29 cellular contexts compared by ENCODE assay signal in genomic region chr16:625402-626173, GRCh38. TPM values are rescaled to one million over a fixed set of nuclear protein-coding genes. Genes with fewer than 3 reads are reported as not detected.
DNase-seq lines count a peak whose midpoint lies in the region; ATAC-seq and TF ChIP-seq lines count a peak whose summit lies in the region.
"Had no signal": no experiment of that assay in that cellular context is flagged by ENCODE, and none has a peak within 500 bp of the region (broad histone marks: within the 10 kb centered on the region; RNA-seq: fewer than 3 reads in every experiment).

No MANE protein-coding gene starts in this region.

- ATAC-seq in WTC11: no peak
- ATAC-seq in HG02884 (IDR thresholded peaks at IDR 0.05; ENCODE audit: unreplicated experiment): no peak
- no peak for ATAC-seq in HG03139 (IDR thresholded peaks at IDR 0.05; ENCODE audit: unreplicated experiment)
- ATAC-seq: activated naive CD4-positive, alpha-beta T cell treated with anti-CD3 and anti-CD28 coated beads, Interleukin-2, amount 50 U/mL, for 72 hours; left cardiac atrium; natural killer cell treated with Interleukin-12 subunit alpha and Interleukin-12 subunit beta and Interleukin-15 and Interleukin-18, amount 100 ng/mL, for 72 hours; upper lobe of right lung had no signal

- H3K9me3 Mint-ChIP-seq in WTC11: no peaks in the 10 kb centered on the region
- H3K9me3 Mint-ChIP-seq in osteocyte (ENCODE audit: unreplicated experiment): no peaks in the 10 kb centered on the region
- H3K9me3 Mint-ChIP-seq: activated naive CD4-positive, alpha-beta T cell treated with anti-CD3 and anti-CD28 coated beads, Interleukin-2, amount 50 U/mL, for 72 hours; immature natural killer cell; natural killer cell treated with Interleukin-12 subunit alpha and Interleukin-12 subunit beta and Interleukin-15 and Interleukin-18, amount 100 ng/mL, for 72 hours had no signal

- H3K36me3 ChIP-seq in HEK293 (ENCODE audit: control insufficient read depth in 2 of 2, insufficient read depth in 1 of 2, low read length in 2 of 2): no peaks in the 10 kb centered on the region

- H3K4me1 Mint-ChIP-seq in WTC11 (peaks cover 42% of the 10 kb centered on the region), osteocyte (ENCODE audit: unreplicated experiment) (peaks cover 38% of the 10 kb centered on the region)

- POLR2A ChIA-PET in HEK293 (lab: Yijun Ruan, JAX): interaction anchor here (1.4 kb wide), 1 partner anchor 11 kb away, joined by 5 read pairs; the partner anchor contains the start of gene METTL26
- POLR2A ChIA-PET in WTC11 (lab: Charles Lee): no interaction called here

- TF ChIP-seq CTCF in HEK293 (tag by site-specific recombination; IDR thresholded peaks at IDR 0.05) (no peak), WTC11 (IDR thresholded peaks at IDR 0.05) (no peak), osteocyte (IDR thresholded peaks at IDR 0.05) (no peak)

- 0 out of 2 replicates have a peak overlapping the region, but pooled peaks have one; percentile 65 for H3K27ac Mint-ChIP-seq in WTC11
- H3K27ac Mint-ChIP-seq in osteocyte (ENCODE audit: unreplicated experiment): peak overlapping the region; percentile 14
- H3K27ac Mint-ChIP-seq: immature natural killer cell; natural killer cell treated with Interleukin-12 subunit alpha and Interleukin-12 subunit beta and Interleukin-15 and Interleukin-18, amount 100 ng/mL, for 72 hours had no signal

- DNase-seq in WTC11 (ENCODE audit: low spot score) (no peak), osteocyte (ENCODE audit: extremely low spot score, unreplicated experiment) (no peak), NCI-H2227 treated with DMSO at 0.1 percent for 48 hours (lab: John Stamatoyannopoulos, UW) (no peak)
- DNase-seq: activated CD4-positive, alpha-beta T cell treated with anti-CD3 and anti-CD28 coated beads for 4 hours; activated effector memory CD4-positive, alpha-beta T cell treated with Interleukin-2 at 50 U/mL for 16 hours; amygdala; Caco-2; effector CD4-positive, alpha-beta T cell; immature natural killer cell; left cardiac atrium; NCI-H1048; NCI-H1694; NCI-H446; NCI-H82; Peyer's patch; small intestine; stimulated activated naive CD4-positive, alpha-beta T cell; T1000; upper lobe of right lung had no signal

- H3K4me1 ChIP-seq in HEK293 (ENCODE audit: control insufficient read depth, insufficient read depth, low read length): no peaks in the 10 kb centered on the region; the same call in 1 of the 2 replicates
- H3K4me1 ChIP-seq: Caco-2, HAP-1 had no signal

- H3K27ac ChIP-seq in HEK293 (ENCODE audit: extremely low read depth, low read depth, low read length): no peak overlapping the region
- H3K27ac ChIP-seq: C4-2B, Peyer's patch, upper lobe of right lung, VCaP had no signal

- no peak overlapping the region for H3K4me3 ChIP-seq in HEK293 (ENCODE audit: low read depth, low read length)
- H3K4me3 ChIP-seq: HAP-1, Peyer's patch, SJSA1, upper lobe of right lung had no signal

- CTCF ChIA-PET in HEK293 (lab: Yijun Ruan, JAX): interaction anchor here (1.2 kb wide), 1 partner anchor 124 kb away, joined by 3 read pairs; no protein-coding TSS in a partner anchor
- CTCF ChIA-PET in WTC11 (lab: Charles Lee): interaction anchor here (1.4 kb wide), 2 partner anchors 25 to 49 kb away, joined by 3 to 5 read pairs; no protein-coding TSS in a partner anchor

- no peaks in the 10 kb centered on the region for H3K9me3 ChIP-seq in HEK293 (ENCODE audit: control insufficient read depth, insufficient read depth, low read depth, low read length)
- H3K9me3 ChIP-seq: Caco-2, HAP-1, Peyer's patch, SJSA1, upper lobe of right lung had no signal

- H3K27me3 Mint-ChIP-seq in WTC11 (ENCODE audit: low read depth) (no peaks in the 10 kb centered on the region), osteocyte (ENCODE audit: unreplicated experiment) (no peaks in the 10 kb centered on the region)
- H3K27me3 Mint-ChIP-seq: natural killer cell treated with Interleukin-12 subunit alpha and Interleukin-12 subunit beta and Interleukin-15 and Interleukin-18, amount 100 ng/mL, for 72 hours had no signal

- H3K36me3 Mint-ChIP-seq in WTC11 (peaks cover 3% of the 10 kb centered on the region; the same call in 1 of the 2 replicates), osteocyte (ENCODE audit: unreplicated experiment) (peaks cover 4% of the 10 kb centered on the region)
- H3K36me3 Mint-ChIP-seq: activated naive CD4-positive, alpha-beta T cell treated with anti-CD3 and anti-CD28 coated beads, Interleukin-2, amount 50 U/mL, for 72 hours; natural killer cell treated with Interleukin-12 subunit alpha and Interleukin-12 subunit beta and Interleukin-15 and Interleukin-18, amount 100 ng/mL, for 72 hours had no signal

- H3K4me3 Mint-ChIP-seq in WTC11: no peak overlapping the region
- no peak overlapping the region for H3K4me3 Mint-ChIP-seq in osteocyte (ENCODE audit: unreplicated experiment)
- H3K4me3 Mint-ChIP-seq: immature natural killer cell; natural killer cell treated with Interleukin-12 subunit alpha and Interleukin-12 subunit beta and Interleukin-15 and Interleukin-18, amount 100 ng/mL, for 72 hours had no signal

TF ChIP-seq in HEK293, 187 proteins besides CTCF, POLR2A, EP300 and RAD21 (continues in another document):
- no peak for TF ChIP-seq ZNF280D (tag by site-specific recombination; IDR thresholded peaks at IDR 0.05)
- TF ChIP-seq ZNF473 (tag by site-specific recombination; IDR thresholded peaks at IDR 0.05): no peak
- no peak for TF ChIP-seq ZNF311 (tag by site-specific recombination; IDR thresholded peaks at IDR 0.05; ENCODE audit: borderline replicate concordance)
- no peak for TF ChIP-seq ZBTB1 (tag by site-specific recombination; IDR thresholded peaks at IDR 0.05)
- TF ChIP-seq EGR2 (tag by site-specific recombination; IDR thresholded peaks at IDR 0.05; ENCODE audit: low read depth): peak; percentile 33; the same call in 1 of the 2 replicates
- TF ChIP-seq ZNF174 (tag by site-specific recombination; IDR thresholded peaks at IDR 0.05): no peak

TF ChIP-seq in WTC11, 78 proteins besides CTCF, POLR2A, EP300 and RAD21 (continues in another document):
- TF ChIP-seq ZNF423 (CRISPR knock-in tag; IDR thresholded peaks at IDR 0.05) (no peak), SOX15 (CRISPR knock-in tag; IDR thresholded peaks at IDR 0.05) (no peak), ZNF219 (CRISPR knock-in tag; IDR thresholded peaks at IDR 0.05; ENCODE audit: borderline replicate concordance) (no peak)
- TF ChIP-seq, protein P1, sequence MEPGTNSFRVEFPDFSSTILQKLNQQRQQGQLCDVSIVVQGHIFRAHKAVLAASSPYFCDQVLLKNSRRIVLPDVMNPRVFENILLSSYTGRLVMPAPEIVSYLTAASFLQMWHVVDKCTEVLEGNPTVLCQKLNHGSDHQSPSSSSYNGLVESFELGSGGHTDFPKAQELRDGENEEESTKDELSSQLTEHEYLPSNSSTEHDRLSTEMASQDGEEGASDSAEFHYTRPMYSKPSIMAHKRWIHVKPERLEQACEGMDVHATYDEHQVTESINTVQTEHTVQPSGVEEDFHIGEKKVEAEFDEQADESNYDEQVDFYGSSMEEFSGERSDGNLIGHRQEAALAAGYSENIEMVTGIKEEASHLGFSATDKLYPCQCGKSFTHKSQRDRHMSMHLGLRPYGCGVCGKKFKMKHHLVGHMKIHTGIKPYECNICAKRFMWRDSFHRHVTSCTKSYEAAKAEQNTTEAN (CRISPR knock-in tag; IDR thresholded peaks at IDR 0.05): no peak
- TF ChIP-seq, protein P2, sequence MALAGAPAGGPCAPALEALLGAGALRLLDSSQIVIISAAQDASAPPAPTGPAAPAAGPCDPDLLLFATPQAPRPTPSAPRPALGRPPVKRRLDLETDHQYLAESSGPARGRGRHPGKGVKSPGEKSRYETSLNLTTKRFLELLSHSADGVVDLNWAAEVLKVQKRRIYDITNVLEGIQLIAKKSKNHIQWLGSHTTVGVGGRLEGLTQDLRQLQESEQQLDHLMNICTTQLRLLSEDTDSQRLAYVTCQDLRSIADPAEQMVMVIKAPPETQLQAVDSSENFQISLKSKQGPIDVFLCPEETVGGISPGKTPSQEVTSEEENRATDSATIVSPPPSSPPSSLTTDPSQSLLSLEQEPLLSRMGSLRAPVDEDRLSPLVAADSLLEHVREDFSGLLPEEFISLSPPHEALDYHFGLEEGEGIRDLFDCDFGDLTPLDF (CRISPR knock-in tag; IDR thresholded peaks at IDR 0.05): no peak
- TF ChIP-seq, protein P3, sequence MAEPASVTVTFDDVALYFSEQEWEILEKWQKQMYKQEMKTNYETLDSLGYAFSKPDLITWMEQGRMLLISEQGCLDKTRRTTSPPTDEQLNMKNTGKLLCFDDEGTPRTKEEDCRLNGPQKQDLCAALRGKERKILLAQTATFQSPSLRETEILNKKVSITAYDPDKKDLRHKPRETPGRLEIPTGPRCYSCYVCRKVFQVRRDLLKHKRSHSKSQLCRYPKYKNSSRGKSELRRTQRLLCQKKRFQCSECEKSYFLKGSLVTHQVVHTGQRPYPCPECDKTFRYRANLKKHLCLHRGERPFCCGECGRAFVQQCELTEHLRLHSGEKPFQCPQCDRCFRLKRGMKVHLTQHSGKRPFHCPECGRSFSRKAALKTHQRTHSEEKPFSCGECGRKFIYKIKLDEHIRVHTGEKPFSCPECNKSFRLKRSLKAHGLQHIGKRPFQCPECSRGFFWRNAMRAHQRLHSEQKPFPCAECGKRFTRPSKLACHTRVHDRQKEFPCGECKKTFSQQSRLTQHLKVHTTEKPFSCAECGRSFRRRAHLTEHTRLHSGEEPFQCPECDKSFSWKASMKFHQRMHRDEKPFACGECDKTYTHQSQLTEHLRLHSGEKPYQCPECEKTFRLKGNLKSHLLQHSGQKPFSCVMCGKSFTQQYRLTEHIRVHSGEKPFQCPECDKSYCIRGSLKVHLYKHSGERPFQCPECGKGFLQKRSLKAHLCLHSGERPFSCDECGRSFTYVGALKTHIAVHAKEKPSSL (CRISPR knock-in tag; conservative IDR thresholded peaks at IDR 0.05): no peak
- TF ChIP-seq, protein P4, sequence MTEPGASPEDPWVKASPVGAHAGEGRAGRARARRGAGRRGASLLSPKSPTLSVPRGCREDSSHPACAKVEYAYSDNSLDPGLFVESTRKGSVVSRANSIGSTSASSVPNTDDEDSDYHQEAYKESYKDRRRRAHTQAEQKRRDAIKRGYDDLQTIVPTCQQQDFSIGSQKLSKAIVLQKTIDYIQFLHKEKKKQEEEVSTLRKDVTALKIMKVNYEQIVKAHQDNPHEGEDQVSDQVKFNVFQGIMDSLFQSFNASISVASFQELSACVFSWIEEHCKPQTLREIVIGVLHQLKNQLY (CRISPR knock-in tag; IDR thresholded peaks at IDR 0.05): no peak

RNA-seq across cellular contexts. Expression of gene WFIKKN1, which starts 5.2 kb away (rescaled TPM):
- total RNA-seq in WTC11 (2021) (12.3 to 18.6 TPM (median 17.3 TPM) in 3 replicates), osteocyte (0.47 and 0.56 TPM in 2 replicates)
- total RNA-seq: bronchial epithelial cell had no signal

RNA-seq across cellular contexts. Expression of gene METTL26, which starts 10.5 kb away (rescaled TPM):
- 115 to 121 TPM (median 115 TPM) in 3 replicates for total RNA-seq in WTC11 (2021)
- total RNA-seq in osteocyte: 58.2 and 69.8 TPM in 2 replicates

RNA-seq across cellular contexts. Expression of gene MCRIP2, which starts 16.0 kb away (rescaled TPM):
- 63.3 to 76.0 TPM (median 66.7 TPM) in 3 replicates for total RNA-seq in WTC11 (2021)
- total RNA-seq in osteocyte: 11.3 and 14.8 TPM in 2 replicates

RNA-seq across cellular contexts. Expression of gene WDR90, which starts 23.6 kb away (rescaled TPM):
- total RNA-seq in WTC11 (2021) (66.2 to 75.8 TPM (median 69.6 TPM) in 3 replicates), osteocyte (28.2 and 38.9 TPM in 2 replicates)

RNA-seq across cellular contexts. Expression of gene RAB40C, which starts 35.7 kb away (rescaled TPM):
- total RNA-seq in WTC11 (2021): 22.5 to 28.0 TPM (median 26.2 TPM) in 3 replicates
- total RNA-seq in osteocyte: 17.1 and 20.0 TPM in 2 replicates
